ENCODE assay signal across 8 cellular contexts in genomic region chr19:4791183-4792018, GRCh38. TPM values are rescaled to one million over a fixed set of nuclear protein-coding genes. Genes with fewer than 3 reads are reported as not detected.
DNase-seq lines count a peak whose midpoint lies in the region; ATAC-seq, FAIRE-seq and TF ChIP-seq lines count a peak whose summit lies in the region.

TSS of gene FEM1A (plus strand) at chr19:4791734. CDS start at chr19:4791855, 121 bp downstream.

- dilution Hi-C loops in keratinocyte (cut with MboI; ENCODE audit: extremely low pct_ligation_motif_present, low sequenced_read_pairs), result no loop called here

- TF ChIP-seq CTCF in BE2C (IDR thresholded peaks at IDR 0.05; ENCODE audit: low read depth, low read length) (peak; percentile 98), keratinocyte (optimal IDR thresholded peaks at IDR 0.05 in 1 of 3, IDR thresholded peaks at IDR 0.05 in 1 of 3, conservative IDR thresholded peaks at IDR 0.05 in 1 of 3; ENCODE audit: extremely low read depth in 1 of 3, insufficient read depth in 2 of 3, low read length in 3 of 3) (peak; percentile 90 to 99 (median 98))

- peak; percentile 93 for FAIRE-seq in keratinocyte (lab: Jason Lieb, UNC)

- peak within 1 kb of the TSS; percentile 82 for H3K4me3 ChIP-seq in BE2C (ENCODE audit: low read depth, low read length)
- peak within 1 kb of the TSS; percentile 71 to 81 (median 77) for H3K4me3 ChIP-seq in keratinocyte (ENCODE audit: control insufficient read depth in 2 of 3, extremely low read depth in 1 of 3, insufficient read depth in 2 of 3, low read depth in 1 of 3, low read length in 3 of 3)

- peak within 1 kb of the TSS; percentile 86 for H3K27ac ChIP-seq in keratinocyte (ENCODE audit: control insufficient read depth, insufficient read depth, low read length)

- H3K36me3 ChIP-seq in BE2C, result peaks cover 26% of the 10 kb centered on the region
- H3K36me3 ChIP-seq in keratinocyte (ENCODE audit: control insufficient read depth in 2 of 2, extremely low read depth in 1 of 2, insufficient read depth in 2 of 2, low read length in 2 of 2), result peaks cover 0 to 6% of the 10 kb centered on the region in 2 experiments

- peak within 1 kb of the TSS; percentile 82 for H3K4me2 ChIP-seq in keratinocyte (ENCODE audit: control insufficient read depth, extremely low read depth, insufficient read depth, low read depth, low read length)

- no peaks in the 10 kb centered on the region for H3K9me1 ChIP-seq in keratinocyte (ENCODE audit: control insufficient read depth, extremely low read depth, insufficient read depth, low read length)

- H3K4me1 ChIP-seq in BE2C (peaks cover 5% of the 10 kb centered on the region; the same call in 1 of the 2 replicates), keratinocyte (ENCODE audit: control insufficient read depth, extremely low read depth, insufficient read depth, low read length) (peaks cover 36% of the 10 kb centered on the region)

- peak; percentile 85 for TF ChIP-seq POLR2A in GM19193 (IDR thresholded peaks at IDR 0.05; ENCODE audit: extremely low read depth, insufficient read depth, insufficient read length)

- H3K9me3 ChIP-seq in BE2C, result no peaks in the 10 kb centered on the region
- no peaks in the 10 kb centered on the region for H3K9me3 ChIP-seq in keratinocyte (ENCODE audit: control insufficient read depth, low read depth, low read length)

- H3K79me2 ChIP-seq in keratinocyte (ENCODE audit: control insufficient read depth, insufficient read depth, low read length), result peaks cover 44% of the 10 kb centered on the region

- no peaks in the 10 kb centered on the region for H3K27me3 ChIP-seq in BE2C
- H3K27me3 ChIP-seq in keratinocyte (ENCODE audit: control insufficient read depth, extremely low read depth, insufficient read depth, low read length), result no peaks in the 10 kb centered on the region

- H3K9ac ChIP-seq in keratinocyte (ENCODE audit: control insufficient read depth, extremely low read depth, insufficient read depth, low read length), result peak within 1 kb of the TSS; percentile 93

- peak; percentile 98 for DNase-seq in BE2C
- DNase-seq in NCI-H510A (lab: John Stamatoyannopoulos, UW), result peak; percentile 99
- peak; percentile 98 for DNase-seq in activated CD4-positive, alpha-beta T cell treated with anti-CD3 and anti-CD28 coated beads for 1 hour
- peak; percentile 100 for DNase-seq in cerebellum (ENCODE audit: low spot score)
- peak; percentile 100 for DNase-seq in keratinocyte (ENCODE audit: low read depth, low spot score)
- peak; percentile 94 to 96 for DNase-seq in stimulated activated CD4-positive, alpha-beta T cell treated with anti-CD3 and anti-CD28 coated beads, Interleukin-15, amount 100 ng/mL, for 1 hour (ENCODE audit: low read depth in 1 of 2, low spot score in 1 of 2)

- peak within 1 kb of the TSS; percentile 78 for H2AFZ ChIP-seq in keratinocyte (ENCODE audit: control insufficient read depth, low read length)

- ATAC-seq in HG03439 (IDR thresholded peaks at IDR 0.05; ENCODE audit: unreplicated experiment), result peak; percentile 93

- no peaks in the 10 kb centered on the region for H4K20me1 ChIP-seq in keratinocyte (ENCODE audit: control insufficient read depth, extremely low read depth, insufficient read depth, low read length)

RNA-seq across cellular contexts. Expression of gene FEM1A, which starts in this region (rescaled TPM):
- 16.3 TPM for polyA plus RNA-seq in BE2C (2012; ENCODE audit: insufficient read depth, insufficient read length, low read depth)
- 14.4 TPM for total RNA-seq in cerebellum
- 3.5 to 6.2 TPM (median 4.8 TPM) in 3 replicates for polyA plus RNA-seq in keratinocyte
- polyA plus RNA-seq in keratinocyte (2011; ENCODE audit: low read depth), result 3.3 TPM
- polyA plus RNA-seq in keratinocyte (2011; cell fraction: cytosol; rRNA removed), result 3.8 and 5.7 TPM in 2 replicates
- polyA plus RNA-seq in keratinocyte (2011; cell fraction: nucleus; rRNA removed), result 3.8 and 5.1 TPM in 2 replicates
- polyA plus RNA-seq in keratinocyte (2012; ENCODE audit: low replicate concordance), result 0.92 and 1.1 TPM in 2 replicates
- 6.1 to 10.5 TPM (median 7.2 TPM) in 3 replicates for polyA minus RNA-seq in keratinocyte
- 12.7 TPM for polyA minus RNA-seq in keratinocyte (2011; cell fraction: cytosol; rRNA and poly(A)+ RNA removed)
- polyA minus RNA-seq in keratinocyte (2011; cell fraction: nucleus; rRNA and poly(A)+ RNA removed), result 7.5 and 7.7 TPM in 2 replicates

Comparison
In these comparisons a context has a peak if more than half of its experiments do, and no peak if none do; other contexts are left out.
1. Peak in every context shown above with its lines: DNase-seq, ATAC-seq, H3K4me3 ChIP-seq and H3K27ac ChIP-seq.